ENCODE assay signal across 8 cellular contexts in genomic region chr1:25675729-25676476, GRCh38. TPM values are rescaled to one million over a fixed set of nuclear protein-coding genes. Genes with fewer than 3 reads are reported as not detected.
A peak's percentile ranks its signal among the peaks of the same experiment; 100 is the strongest.
DNase-seq lines count a peak whose midpoint lies in the region; ATAC-seq and TF ChIP-seq lines count a peak whose summit lies in the region.

No MANE protein-coding gene starts in this region.

- DNase-seq in activated CD4-positive, CD25-positive, alpha-beta regulatory T cell treated with anti-CD3 and anti-CD28 coated beads, Interleukin-2, amount 50 U/mL, for 72 hours = peak; percentile 69
- DNase-seq in left kidney (ENCODE audit: low read depth, low spot score) (peak; percentile 43), medulla oblongata (ENCODE audit: extremely low spot score) (no peak), progenitor cell of endocrine pancreas (ENCODE audit: low spot score, unreplicated experiment) (no peak), KG1 (lab: John Stamatoyannopoulos, UW) (no peak), AG20443 (ENCODE audit: low spot score) (no peak)

- H3K4me1 Mint-ChIP-seq in progenitor cell of endocrine pancreas (ENCODE audit: low read depth) = peaks cover 1% of the 10 kb centered on the region

- ATAC-seq in GM18519 (IDR thresholded peaks at IDR 0.05; ENCODE audit: low FRiP score, unreplicated experiment) (peak; percentile 88), HG02884 (IDR thresholded peaks at IDR 0.05; ENCODE audit: unreplicated experiment) (peak; percentile 96)

- peaks cover 12% of the 10 kb centered on the region for H3K27me3 Mint-ChIP-seq in progenitor cell of endocrine pancreas

- no peak overlapping the region for H3K4me3 Mint-ChIP-seq in progenitor cell of endocrine pancreas (ENCODE audit: low read depth)

- H3K9me3 Mint-ChIP-seq in progenitor cell of endocrine pancreas (ENCODE audit: low read depth) = no peaks in the 10 kb centered on the region

- no peak overlapping the region for H3K27ac Mint-ChIP-seq in progenitor cell of endocrine pancreas

- H3K36me3 Mint-ChIP-seq in progenitor cell of endocrine pancreas (ENCODE audit: insufficient read depth) = no peaks in the 10 kb centered on the region

- no peak for TF ChIP-seq CTCF in progenitor cell of endocrine pancreas (IDR thresholded peaks at IDR 0.05; ENCODE audit: unreplicated experiment)

RNA-seq across cellular contexts. Expression of gene MAN1C1, which starts 59.3 kb away (rescaled TPM):
- total RNA-seq in progenitor cell of endocrine pancreas = 4.8 and 5.1 TPM in 2 replicates

Comparison
In these comparisons a context has a peak if more than half of its experiments do, and no peak if none do; other contexts are left out.
1. DNase-seq: peak in activated CD4-positive, CD25-positive, alpha-beta regulatory T cell treated with anti-CD3 and anti-CD28 coated beads, Interleukin-2, amount 50 U/mL, for 72 hours (single experiment) and left kidney (single experiment); none in medulla oblongata (single experiment), progenitor cell of endocrine pancreas (single experiment), KG1 (single experiment) and AG20443 (single experiment).